In the genomic region with DNA sequence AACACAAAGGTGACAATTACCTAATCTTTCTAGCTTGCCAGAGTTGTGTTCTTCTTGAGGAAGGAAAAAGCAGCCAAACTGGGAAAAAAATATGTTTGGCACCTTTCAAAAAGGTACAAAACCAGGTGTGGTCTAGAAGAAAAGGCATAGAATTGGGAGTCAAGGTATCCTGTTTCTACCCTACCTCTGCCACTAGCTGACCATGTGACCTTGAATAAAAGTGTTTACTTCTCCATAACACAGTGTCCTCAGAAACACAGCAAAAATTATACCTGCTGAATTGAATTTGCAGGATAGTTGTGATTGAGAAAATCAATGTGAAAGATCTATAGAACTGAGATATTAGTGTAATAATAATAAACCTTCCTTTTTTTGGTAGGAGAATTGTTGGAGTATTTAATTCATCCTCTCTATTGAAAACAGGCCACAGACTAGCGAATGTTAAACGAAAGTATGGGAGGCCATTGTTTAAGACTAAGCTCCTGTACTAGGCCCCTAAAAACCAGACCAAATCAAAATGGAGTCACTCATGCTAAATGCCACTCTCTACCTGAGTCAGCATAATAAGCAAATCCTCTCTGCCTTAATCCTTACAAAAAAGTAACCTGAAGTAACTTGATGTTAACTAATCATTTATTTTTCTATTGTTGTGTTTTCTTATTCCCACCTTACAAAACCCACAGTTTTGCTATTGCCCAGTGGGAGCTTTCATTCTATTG, we compare ENCODE assay signal across 24 cellular contexts. TPM values are rescaled to one million over a fixed set of nuclear protein-coding genes. Genes with fewer than 3 reads are reported as not detected.
A peak's percentile ranks its signal among the peaks of the same experiment; 100 is the strongest.
DNase-seq lines count a peak whose midpoint lies in the region; ATAC-seq, FAIRE-seq and TF ChIP-seq lines count a peak whose summit lies in the region.
"Had no signal": no experiment of that assay in that cellular context is flagged by ENCODE, and none has a peak within 500 bp of the region (broad histone marks: within the 10 kb centered on the region; RNA-seq: fewer than 3 reads in every experiment).

No MANE protein-coding gene starts in this region.

- H3K4me3 ChIP-seq in small intestine (ENCODE audit: low read depth in 1 of 2, low read length in 2 of 2): no peak overlapping the region
- H3K4me3 ChIP-seq: adrenal gland had no signal

- H3K27ac ChIP-seq in small intestine (ENCODE audit: low read depth in 1 of 2, low read length in 1 of 2): no peak overlapping the region
- H3K27ac ChIP-seq: adrenal gland had no signal

- peak overlapping the region; percentile 80 for H3K27ac Mint-ChIP-seq in activated naive CD4-positive, alpha-beta T cell treated with anti-CD3 and anti-CD28 coated beads, Interleukin-2, amount 50 U/mL, for 24 hours
- H3K27ac Mint-ChIP-seq in activated naive CD8-positive, alpha-beta T cell treated with anti-CD3 and anti-CD28 coated beads, Interleukin-2, amount 10 ng/mL, durations not matched to agents 7 days and 5 days: peak overlapping the region; percentile 18
- H3K27ac Mint-ChIP-seq in natural killer cell: peak overlapping the region; percentile 78 to 82

- POLR2A ChIA-PET in activated naive CD8-positive, alpha-beta T cell treated with anti-CD3 and anti-CD28 coated beads, Interleukin-2, amount 10 ng/mL, durations not matched to agents 7 days and 5 days (lab: Charles Lee): no interaction called here

- peaks cover 94% of the 10 kb centered on the region for H3K4me1 Mint-ChIP-seq in activated naive CD4-positive, alpha-beta T cell treated with anti-CD3 and anti-CD28 coated beads, Interleukin-2, amount 50 U/mL, for 24 hours
- H3K4me1 Mint-ChIP-seq in activated naive CD8-positive, alpha-beta T cell treated with anti-CD3 and anti-CD28 coated beads, Interleukin-2, amount 10 ng/mL, durations not matched to agents 7 days and 5 days: peaks cover 69% of the 10 kb centered on the region
- peaks cover 82 to 88% of the 10 kb centered on the region in 2 donors for H3K4me1 Mint-ChIP-seq in natural killer cell

- no peaks in the 10 kb centered on the region for H3K27me3 ChIP-seq in small intestine (ENCODE audit: control insufficient read depth in 2 of 2, insufficient read depth in 2 of 2, low read length in 2 of 2)
- H3K27me3 ChIP-seq: adrenal gland had no signal

- no peak for ATAC-seq in activated naive CD8-positive, alpha-beta T cell treated with anti-CD3 and anti-CD28 coated beads, Interleukin-2, amount 10 ng/mL, durations not matched to agents 7 days and 5 days (ENCODE audit: low read depth)
- ATAC-seq in natural killer cell: no peak

- no peaks in the 10 kb centered on the region for H3K27me3 Mint-ChIP-seq in activated naive CD4-positive, alpha-beta T cell treated with anti-CD3 and anti-CD28 coated beads, Interleukin-2, amount 50 U/mL, for 24 hours
- H3K27me3 Mint-ChIP-seq in activated naive CD8-positive, alpha-beta T cell treated with anti-CD3 and anti-CD28 coated beads, Interleukin-2, amount 10 ng/mL, durations not matched to agents 7 days and 5 days: no peaks in the 10 kb centered on the region
- H3K27me3 Mint-ChIP-seq in natural killer cell (ENCODE audit: low read depth in 2 of 2): no peaks in the 10 kb centered on the region

- no peaks in the 10 kb centered on the region for H3K36me3 ChIP-seq in small intestine (ENCODE audit: control insufficient read depth in 2 of 2, insufficient read depth in 2 of 2, low read length in 2 of 2)
- H3K36me3 ChIP-seq: adrenal gland had no signal

- no peak for FAIRE-seq in small intestine (lab: Jason Lieb, UNC)
- FAIRE-seq: HTR-8/SVneo had no signal

- H3K36me3 Mint-ChIP-seq in activated naive CD4-positive, alpha-beta T cell treated with anti-CD3 and anti-CD28 coated beads, Interleukin-2, amount 50 U/mL, for 24 hours: peaks cover 14% of the 10 kb centered on the region
- peaks cover 41% of the 10 kb centered on the region for H3K36me3 Mint-ChIP-seq in activated naive CD8-positive, alpha-beta T cell treated with anti-CD3 and anti-CD28 coated beads, Interleukin-2, amount 10 ng/mL, durations not matched to agents 7 days and 5 days
- no peaks in the 10 kb centered on the region for H3K36me3 Mint-ChIP-seq in natural killer cell

- 91 to 94% (median 93%) methylated on average over 2 of the region's 2 CpGs for WGBS in small intestine, 3 donors

- DNase-seq in NCI-H2029 treated with DMSO at 0.1 percent for 48 hours (lab: John Stamatoyannopoulos, UW): peak; percentile 11
- DNase-seq in NCI-H2029 (lab: John Stamatoyannopoulos, UW): no peak
- no peak for DNase-seq in activated naive CD4-positive, alpha-beta T cell treated with Interleukin-2 at 50 U/mL for 16 hours
- DNase-seq in activated naive CD8-positive, alpha-beta T cell treated with anti-CD3 and anti-CD28 coated beads, Interleukin-2, amount 10 ng/mL, durations not matched to agents 7 days and 5 days: no peak
- DNase-seq in natural killer cell: no peak
- no peak for DNase-seq in small intestine
- no peak for DNase-seq in AG08395 (ENCODE audit: low spot score)
- DNase-seq: 8988T; adrenal gland; AML-193; Caco-2; DMS79 treated with DMSO at 0.1 percent for 48 hours; effector memory CD4-positive, alpha-beta T cell; erythroblast; H7; head of caudate nucleus; Karpas-422; kidney glomerular epithelial cell; mammary epithelial cell; stimulated activated CD4-positive, alpha-beta T cell treated with anti-CD3 and anti-CD28 coated beads, Interleukin-1b, Interleukin-23, amount 100 ng/mL, for 48 hours; substantia nigra had no signal

- no peak for TF ChIP-seq CTCF in natural killer cell (IDR thresholded peaks at IDR 0.05)

- no peaks in the 10 kb centered on the region for H3K4me1 ChIP-seq in small intestine (ENCODE audit: control insufficient read depth in 2 of 2, insufficient read depth in 1 of 2, low read depth in 1 of 2, low read length in 1 of 2)
- H3K4me1 ChIP-seq: adrenal gland, Caco-2 had no signal

- H3K9me3 ChIP-seq in small intestine (ENCODE audit: control insufficient read depth, low read depth): no peaks in the 10 kb centered on the region
- H3K9me3 ChIP-seq: adrenal gland, Caco-2 had no signal

- H3K9me3 Mint-ChIP-seq in activated naive CD4-positive, alpha-beta T cell treated with anti-CD3 and anti-CD28 coated beads, Interleukin-2, amount 50 U/mL, for 24 hours: peaks cover 4% of the 10 kb centered on the region
- peaks cover 1% of the 10 kb centered on the region for H3K9me3 Mint-ChIP-seq in activated naive CD8-positive, alpha-beta T cell treated with anti-CD3 and anti-CD28 coated beads, Interleukin-2, amount 10 ng/mL, durations not matched to agents 7 days and 5 days
- no peaks in the 10 kb centered on the region for H3K9me3 Mint-ChIP-seq in natural killer cell

- peak overlapping the region; percentile 3 for H3K4me3 Mint-ChIP-seq in activated naive CD4-positive, alpha-beta T cell treated with anti-CD3 and anti-CD28 coated beads, Interleukin-2, amount 50 U/mL, for 24 hours
- H3K4me3 Mint-ChIP-seq in activated naive CD8-positive, alpha-beta T cell treated with anti-CD3 and anti-CD28 coated beads, Interleukin-2, amount 10 ng/mL, durations not matched to agents 7 days and 5 days: no peak overlapping the region
- no peak overlapping the region for H3K4me3 Mint-ChIP-seq in natural killer cell
- H3K4me3 Mint-ChIP-seq: activated T-helper 1 cell treated with anti-CD3 and anti-CD28 coated beads, Interleukin-12 subunit alpha, Interleukin-12 subunit beta, Interleukin-2, Interleukin-4 antibody, amounts not matched to agents 30 ng/mL and 10 ng/mL and 1 ng/mL, durations not matched to agents 14 hours and 24 hours and 36 hours had no signal

- intact Hi-C loops in natural killer cell (cut with micrococcal nuclease): no loop called here

RNA-seq across cellular contexts. Expression of gene CYFIP2, which starts 12.6 kb away (rescaled TPM):
- total RNA-seq in activated naive CD8-positive, alpha-beta T cell treated with anti-CD3 and anti-CD28 coated beads, Interleukin-2, amount 10 ng/mL, durations not matched to agents 7 days and 5 days: 100 to 1,000 TPM; 458 to 480 TPM
- 100 to 1,000 TPM; 464 to 542 (median 532) TPM for total RNA-seq in natural killer cell
- 10 to 100 TPM in 1 of 3 donors, 1 to 10 TPM in 2; 6.3 to 10.8 (median 9.7) TPM for polyA plus RNA-seq in small intestine

Comparison
In these comparisons a context has a peak if more than half of its experiments do, and no peak if none do; other contexts are left out.
1. H3K27ac Mint-ChIP-seq: peak in every context shown above with its lines; median percentile 80 in activated naive CD4-positive, alpha-beta T cell treated with anti-CD3 and anti-CD28 coated beads, Interleukin-2, amount 50 U/mL, for 24 hours; 80 in natural killer cell; 18 in activated naive CD8-positive, alpha-beta T cell treated with anti-CD3 and anti-CD28 coated beads, Interleukin-2, amount 10 ng/mL, durations not matched to agents 7 days and 5 days.